ENCODE assay signal across 8 cellular contexts in the genomic region with DNA sequence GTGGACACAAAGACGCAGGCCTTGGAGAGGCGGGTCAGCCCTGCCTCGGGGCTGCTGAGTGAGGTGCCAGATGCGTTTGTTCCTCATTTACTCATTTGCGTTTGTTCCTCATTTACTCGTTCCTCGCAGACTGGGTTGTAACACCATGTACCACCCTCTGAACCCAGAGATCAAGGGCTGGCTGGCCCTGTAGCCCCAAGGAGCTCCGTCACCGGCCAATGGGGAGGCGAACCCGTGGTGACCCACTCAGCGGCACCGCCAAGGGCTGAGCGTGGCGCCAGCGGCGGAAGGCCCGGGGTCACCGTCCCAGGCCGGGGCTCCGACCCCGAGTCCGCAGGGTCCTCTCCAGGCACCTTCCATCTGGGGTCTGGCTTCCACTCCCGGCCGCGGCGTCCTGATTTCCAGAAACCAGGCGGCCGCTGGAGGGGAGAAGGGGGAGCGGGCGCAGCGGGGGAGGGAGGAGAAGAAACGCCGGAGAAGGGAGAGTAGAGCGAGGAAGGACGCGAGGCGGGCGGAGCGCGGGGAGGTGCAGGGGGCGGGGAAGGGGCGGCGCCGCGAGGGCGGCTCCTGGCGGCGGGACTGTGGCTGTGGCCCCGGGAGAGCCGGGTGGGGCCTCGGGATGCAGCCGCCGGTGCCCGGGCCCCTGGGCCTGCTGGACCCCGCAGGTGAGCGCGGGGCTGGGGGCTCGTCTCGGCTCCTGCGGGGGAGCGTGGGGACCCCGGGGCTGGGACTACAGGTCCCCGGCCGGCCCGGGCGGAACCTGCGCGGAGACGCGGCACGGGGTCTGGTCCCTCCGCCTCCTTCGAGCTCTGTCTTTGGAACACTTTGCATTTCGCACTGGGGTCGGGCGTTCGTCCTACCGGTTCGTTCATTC. TPM values are rescaled to one million over a fixed set of nuclear protein-coding genes. Genes with fewer than 3 reads are reported as not detected.
A peak's percentile ranks its signal among the peaks of the same experiment; 100 is the strongest.
DNase-seq lines count a peak whose midpoint lies in the region; ATAC-seq, FAIRE-seq and TF ChIP-seq lines count a peak whose summit lies in the region.

A gene (plus strand): TSS at position 576 of the 874 bp plus-strand sequence. CDS start 44 bp downstream, at position 620.

- H3K27ac Mint-ChIP-seq in activated CD8-positive, alpha-beta memory T cell treated with anti-CD3 and anti-CD28 coated beads, Interleukin-2, amount 10 ng/mL, durations not matched to agents 7 days and 5 days: no peak within 1 kb of the TSS
- H3K27ac Mint-ChIP-seq in memory B cell: peak within 1 kb of the TSS; percentile 48

- no peak for TF ChIP-seq EP300 in H1 (IDR thresholded peaks at IDR 0.05; ENCODE audit: borderline replicate concordance in 1 of 2, low read depth in 2 of 2, low read length in 2 of 2)

- H2BK20ac ChIP-seq in H1 (ENCODE audit: low read length): peak within 1 kb of the TSS; percentile 90; the same call in 1 of the 2 replicates

- peak within 1 kb of the TSS; percentile 69 for H3K4me3 Mint-ChIP-seq in activated CD8-positive, alpha-beta memory T cell treated with anti-CD3 and anti-CD28 coated beads, Interleukin-2, amount 10 ng/mL, durations not matched to agents 7 days and 5 days
- peak within 1 kb of the TSS; percentile 89 for H3K4me3 Mint-ChIP-seq in memory B cell

- H3K4me3 ChIP-seq in H1 (ENCODE audit: extremely low read depth in 1 of 4, insufficient read depth in 2 of 4, low read depth in 3 of 4, low read length in 4 of 4): peak within 1 kb of the TSS; percentile 66 to 74 (median 69)

- no peak for TF ChIP-seq RAD21 in H1 (IDR thresholded peaks at IDR 0.05 in 1 of 2, conservative IDR thresholded peaks at IDR 0.05 in 1 of 2; ENCODE audit: low read depth in 2 of 2, low read length in 2 of 2)

- H3K36me3 Mint-ChIP-seq in activated CD8-positive, alpha-beta memory T cell treated with anti-CD3 and anti-CD28 coated beads, Interleukin-2, amount 10 ng/mL, durations not matched to agents 7 days and 5 days: no peaks in the 10 kb centered on the region
- peaks cover 2% of the 10 kb centered on the region for H3K36me3 Mint-ChIP-seq in memory B cell

- peaks cover 16% of the 10 kb centered on the region; the same call in 1 of the 2 replicates for H3K23me2 ChIP-seq in H1 (ENCODE audit: low read depth, low read length)

- H3K79me1 ChIP-seq in H1 (ENCODE audit: low read depth, low read length): no peaks in the 10 kb centered on the region; the same call in 1 of the 2 replicates

- WGBS in H1 (ENCODE audit: extremely low coverage in 1 of 2, insufficient coverage in 1 of 2, insufficient read length in 1 of 2, insufficient replicate concordance in 2 of 2, low coverage in 1 of 2, low lambda C conversion rate in 2 of 2, missing lambda C conversion rate in 1 of 2), 2 experiments: 4% methylated on average over 44 of the region's 80 CpGs; no CpG with 5 or more reads in 1 of the 2 experiments

- no peak within 1 kb of the TSS for H3K56ac ChIP-seq in H1 (replicated peaks; ENCODE audit: insufficient read length, low read depth, low read length)

- FAIRE-seq in H1 (lab: Jason Lieb, UNC): no peak

- peak within 1 kb of the TSS in 3 of 4 experiments; percentile 13 to 29 (median 16); a peak in 3 of 7 replicates for H3K9ac ChIP-seq in H1 (replicated peaks in 1 of 4; ENCODE audit: extremely low read depth in 1 of 4, low read depth in 3 of 4, low read length in 3 of 4)

- peaks cover 49% of the 10 kb centered on the region for H3K27me3 Mint-ChIP-seq in activated CD8-positive, alpha-beta memory T cell treated with anti-CD3 and anti-CD28 coated beads, Interleukin-2, amount 10 ng/mL, durations not matched to agents 7 days and 5 days
- H3K27me3 Mint-ChIP-seq in memory B cell: peaks cover 16% of the 10 kb centered on the region

- H4K8ac ChIP-seq in H1 (ENCODE audit: extremely low read depth, insufficient read depth, low read length): peak within 1 kb of the TSS; percentile 62; the same call in 1 of the 2 replicates

- no peaks in the 10 kb centered on the region for H3K9me3 ChIP-seq in H1 (ENCODE audit: insufficient read depth in 2 of 2, low read depth in 1 of 2, low read length in 1 of 2)

- H3K23ac ChIP-seq in H1 (ENCODE audit: insufficient read length): no peak within 1 kb of the TSS

- H3K9me3 Mint-ChIP-seq in activated CD8-positive, alpha-beta memory T cell treated with anti-CD3 and anti-CD28 coated beads, Interleukin-2, amount 10 ng/mL, durations not matched to agents 7 days and 5 days (ENCODE audit: low read depth): peaks cover 5% of the 10 kb centered on the region
- peaks cover 5% of the 10 kb centered on the region for H3K9me3 Mint-ChIP-seq in memory B cell

- H3K27ac ChIP-seq in H1 (ENCODE audit: low read depth, low read length): no peak within 1 kb of the TSS

- peak within 1 kb of the TSS; percentile 99; the same call in 1 of the 2 replicates for H2BK15ac ChIP-seq in H1 (ENCODE audit: low read length)

- peaks cover 4 to 7% (median 6%) of the 10 kb centered on the region in 4 experiments; a peak in 5 of 7 replicates for H3K4me1 ChIP-seq in H1 (replicated peaks in 1 of 4; ENCODE audit: control insufficient read depth in 3 of 4, insufficient read depth in 4 of 4, low read length in 3 of 4)

- peak within 1 kb of the TSS; percentile 78 for H2AFZ ChIP-seq in H1 (ENCODE audit: low read length)

- peaks cover 19% of the 10 kb centered on the region for H3K4me1 Mint-ChIP-seq in activated CD8-positive, alpha-beta memory T cell treated with anti-CD3 and anti-CD28 coated beads, Interleukin-2, amount 10 ng/mL, durations not matched to agents 7 days and 5 days
- peaks cover 13% of the 10 kb centered on the region for H3K4me1 Mint-ChIP-seq in memory B cell

- peak within 1 kb of the TSS; percentile 78 for H3K18ac ChIP-seq in H1 (ENCODE audit: extremely low read depth, low read length)

- DNase-seq in DMS53 (lab: John Stamatoyannopoulos, UW): peak; percentile 72
- no peak for DNase-seq in DMS53 treated with DMSO at 0.1 percent for 48 hours (lab: John Stamatoyannopoulos, UW; ENCODE audit: unreplicated experiment)
- DNase-seq in NCI-H82 treated with DMSO at 0.1 percent for 48 hours (lab: John Stamatoyannopoulos, UW; ENCODE audit: unreplicated experiment): peak; percentile 10
- DNase-seq in activated CD8-positive, alpha-beta memory T cell treated with anti-CD3 and anti-CD28 coated beads, Interleukin-2, amount 10 ng/mL, durations not matched to agents 7 days and 5 days: peak; percentile 74
- peak in 1 of 2 experiments; percentile 89 for DNase-seq in H1 (ENCODE audit: low read depth in 1 of 2, low spot score in 2 of 2)
- peak; percentile 59 to 71 for DNase-seq in memory B cell (ENCODE audit: low spot score in 2 of 2)
- DNase-seq in stimulated activated CD8-positive, alpha-beta memory T cell treated with anti-CD3 and anti-CD28 coated beads, Interleukin-12 subunit alpha, Interleukin-12 subunit beta, amount 100 ng/mL, for 1 hour (ENCODE audit: low read depth): peak; percentile 55

- peak; percentile 84 for ATAC-seq in HG03175 (IDR thresholded peaks at IDR 0.05; ENCODE audit: unreplicated experiment)
- ATAC-seq in activated CD8-positive, alpha-beta memory T cell treated with anti-CD3 and anti-CD28 coated beads, Interleukin-2, amount 10 ng/mL, durations not matched to agents 7 days and 5 days: peak; percentile 99
- ATAC-seq in memory B cell (ENCODE audit: low read depth): peak; percentile 87

- H3K14ac ChIP-seq in H1 (ENCODE audit: insufficient read length): no peak within 1 kb of the TSS

- peak within 1 kb of the TSS; percentile 68; the same call in 1 of the 2 replicates for H2BK12ac ChIP-seq in H1 (ENCODE audit: low read depth, low read length)

- peak in 1 of 3 experiments; percentile 18; a peak in 1 of 4 replicates for TF ChIP-seq CTCF in H1 (IDR thresholded peaks at IDR 0.05; ENCODE audit: control extremely low read depth in 1 of 3, insufficient read depth in 1 of 3, low read depth in 1 of 3, low read length in 3 of 3)

- CTCF ChIA-PET in activated CD8-positive, alpha-beta memory T cell treated with anti-CD3 and anti-CD28 coated beads, Interleukin-2, amount 10 ng/mL, durations not matched to agents 7 days and 5 days (lab: Charles Lee): no interaction called here
- CTCF ChIA-PET in H1 (lab: Charles Lee; ENCODE audit: partially characterized antibody): interaction anchor here (0.6 to 1.0 kb wide), 3 partner anchors 14 to 463 kb away, joined by 3 read pairs; no protein-coding TSS in a partner anchor

- H4K5ac ChIP-seq in H1 (ENCODE audit: insufficient read length, low read depth, low read length): no peak within 1 kb of the TSS

- no peak for TF ChIP-seq POLR2A in H1 (IDR thresholded peaks at IDR 0.05; ENCODE audit: control extremely low read depth in 1 of 2, low read depth in 2 of 2, low read length in 2 of 2)

- H3K79me2 ChIP-seq in H1 (ENCODE audit: control insufficient read depth in 1 of 2, insufficient read depth in 2 of 2, low read length in 2 of 2): peaks cover 0 to 4% of the 10 kb centered on the region in 2 experiments; a peak in 1 of 4 replicates

- H2BK120ac ChIP-seq in H1 (replicated peaks; ENCODE audit: low read depth, low read length): no peak within 1 kb of the TSS

- H2BK5ac ChIP-seq in H1 (ENCODE audit: low read depth, low read length): no peak within 1 kb of the TSS

- peak within 1 kb of the TSS; percentile 57 for H3K4ac ChIP-seq in H1 (replicated peaks; ENCODE audit: insufficient read length, low read depth, low read length)

- peaks cover 0 to 8% of the 10 kb centered on the region in 2 experiments for H4K20me1 ChIP-seq in H1 (replicated peaks in 1 of 2; ENCODE audit: control insufficient read depth in 1 of 2, insufficient read depth in 2 of 2, low read length in 2 of 2)

- POLR2A ChIA-PET in H1 (lab: Charles Lee; ENCODE audit: partially characterized antibody): no interaction called here

- no peaks in the 10 kb centered on the region for H3K36me3 ChIP-seq in H1 (ENCODE audit: control insufficient read depth in 2 of 4, insufficient read depth in 4 of 4, low read length in 3 of 4)

- H3K27me3 ChIP-seq in H1 (replicated peaks in 1 of 4; ENCODE audit: control insufficient read depth in 3 of 4, extremely low read depth in 1 of 4, insufficient read depth in 3 of 4, low read length in 3 of 4): peaks cover 2 to 32% (median 25%) of the 10 kb centered on the region in 4 experiments

- no peak within 1 kb of the TSS for H2AK5ac ChIP-seq in H1 (ENCODE audit: low read depth, low read length)

- peak within 1 kb of the TSS; percentile 48 for H4K91ac ChIP-seq in H1 (replicated peaks; ENCODE audit: insufficient read length, low read length)

- peak within 1 kb of the TSS; percentile 96 to 98 for H3K4me2 ChIP-seq in H1 (ENCODE audit: insufficient read depth in 1 of 2, low read depth in 2 of 2, low read length in 2 of 2)

RNA-seq across cellular contexts. Expression of the gene that starts here (rescaled TPM):
- 1 to 10 TPM in 1 of 2 experiments, under 1 TPM in 1; 0.87 to 1.3 TPM for total RNA-seq in activated CD8-positive, alpha-beta memory T cell treated with anti-CD3 and anti-CD28 coated beads, Interleukin-2, amount 10 ng/mL, durations not matched to agents 7 days and 5 days
- 2.7 and 4.4 TPM in 2 replicates for total RNA-seq in H1 (2021; fragmentation: NEBNext Ultra II Directional; extraction: Animal tissue kit (Norgen Biotek cat#: 25700))
- 3.4 and 5.0 TPM in 2 replicates for polyA plus RNA-seq in H1 (2011; rRNA removed)
- polyA plus RNA-seq in H1 (2011; cell fraction: cytosol; rRNA removed): 4.2 TPM
- polyA plus RNA-seq in H1 (2011; cell fraction: nucleus; rRNA removed): 7.2 TPM
- 3.0 to 4.2 TPM (median 3.7 TPM) in 4 replicates for polyA plus RNA-seq in H1 (2012, experiment 1 of 2)
- polyA plus RNA-seq in H1 (2012, experiment 2 of 2): 1.4 TPM
- polyA plus RNA-seq in H1 (2013, experiment 1 of 2): 1.6 TPM
- 2.3 TPM for polyA plus RNA-seq in H1 (2013, experiment 2 of 2)
- polyA minus RNA-seq in H1 (2011; rRNA and poly(A)+ RNA removed): 0.50 and 1.6 TPM in 2 replicates
- 2.0 TPM for polyA minus RNA-seq in H1 (2011; cell fraction: cytosol; rRNA and poly(A)+ RNA removed)
- 2.2 TPM for polyA minus RNA-seq in H1 (2011; cell fraction: nucleus; rRNA and poly(A)+ RNA removed)
